Comparison of ENCODE assay signal across 26 cellular contexts in the genomic region with DNA sequence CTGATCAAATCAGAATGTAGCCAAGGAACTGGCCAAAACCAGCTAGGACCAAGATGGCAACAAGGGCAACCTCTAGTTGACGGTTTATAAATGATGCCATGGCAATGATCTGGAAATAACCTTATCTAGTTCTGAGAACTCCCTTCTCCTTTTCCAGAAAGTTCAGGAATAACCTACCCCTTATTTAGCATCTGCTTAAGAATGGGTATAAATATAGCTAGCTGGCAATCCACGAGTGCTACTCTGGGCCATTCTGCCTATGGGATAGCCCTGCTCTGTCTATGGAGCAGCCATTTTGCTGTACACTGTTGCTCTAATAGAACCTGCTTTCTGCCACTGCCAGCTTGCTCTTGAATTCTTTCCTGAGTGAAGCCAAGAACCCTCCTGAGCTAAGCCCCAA.
"Had no signal": no experiment of that assay in that cellular context is flagged by ENCODE, and none has a peak within 500 bp of the region (broad histone marks: within the 10 kb centered on the region; RNA-seq: fewer than 3 reads in every experiment).

No MANE protein-coding gene starts in this region.

- H3K4me3 Mint-ChIP-seq: activated CD4-positive, alpha-beta memory T cell treated with anti-CD3 and anti-CD28 coated beads for 36 hours; activated CD4-positive, alpha-beta T cell treated with anti-CD3 and anti-CD28 coated beads, Interleukin-2, amount 10 ng/mL, durations not matched to agents 7 days and 5 days; activated naive CD8-positive, alpha-beta T cell treated with anti-CD3 and anti-CD28 coated beads, Interleukin-2, amount 50 U/mL, for 24 hours; activated T-cell treated with anti-CD3 and anti-CD28 coated beads, Interleukin-2, amount 50 U/mL, for 4 hours; brain had no signal

- DNase-seq: activated CD4-positive, alpha-beta memory T cell treated with anti-CD3 and anti-CD28 coated beads for 36 hours; activated CD4-positive, alpha-beta T cell treated with anti-CD3 and anti-CD28 coated beads, Interleukin-2, amount 10 ng/mL, durations not matched to agents 7 days and 5 days; activated CD4-positive, CD25-positive, alpha-beta regulatory T cell; activated CD8-positive, alpha-beta memory T cell treated with anti-CD3 and anti-CD28 coated beads for 24 hours; activated effector memory CD4-positive, alpha-beta T cell treated with anti-CD3 and anti-CD28 coated beads, Interleukin-2, amount 50 U/mL, for 16 hours; activated naive CD4-positive, alpha-beta T cell treated with Interleukin-2 at 50 U/mL for 16 hours; activated naive CD8-positive, alpha-beta T cell treated with anti-CD3 and anti-CD28 coated beads, Interleukin-2, amount 50 U/mL, for 24 hours; activated T-cell treated with anti-CD3 and anti-CD28 coated beads, Interleukin-2, amount 50 U/mL, for 4 hours; amniotic stem cell; MG63; MV-4-11; NCI-H1092 treated with DMSO at 0.1 percent for 48 hours; NCI-H1417 treated with DMSO at 0.1 percent for 48 hours; NCI-H1694; NCI-H2029; NCI-H2107; NCI-H2171 treated with DMSO at 0.1 percent for 48 hours; NCI-H226; NCI-H510A; NCI-H69; NK-92 treated with Interleukin-12 subunit alpha and Interleukin-12 subunit beta, amount 100 ng/mL, for 24 hours; SK-N-SH; T-helper 1 cell had no signal

- H3K27me3 Mint-ChIP-seq: brain had no signal

- H3K4me1 Mint-ChIP-seq: activated CD4-positive, alpha-beta T cell treated with anti-CD3 and anti-CD28 coated beads, Interleukin-2, amount 10 ng/mL, durations not matched to agents 7 days and 5 days; activated naive CD8-positive, alpha-beta T cell treated with anti-CD3 and anti-CD28 coated beads, Interleukin-2, amount 50 U/mL, for 24 hours had no signal

- H3K9me3 ChIP-seq: MG63, SK-N-SH had no signal

- H3K27me3 ChIP-seq: MG63 had no signal

- H3K4me3 ChIP-seq: MG63 had no signal

- H3K27ac Mint-ChIP-seq: activated CD4-positive, alpha-beta memory T cell treated with anti-CD3 and anti-CD28 coated beads for 36 hours; activated CD4-positive, alpha-beta T cell treated with anti-CD3 and anti-CD28 coated beads, Interleukin-2, amount 10 ng/mL, durations not matched to agents 7 days and 5 days; activated naive CD4-positive, alpha-beta T cell treated with anti-CD3 and anti-CD28 coated beads, Interleukin-2, amount 50 U/mL, for 72 hours; activated naive CD8-positive, alpha-beta T cell treated with anti-CD3 and anti-CD28 coated beads, Interleukin-2, amount 50 U/mL, for 24 hours had no signal

- H3K9me3 Mint-ChIP-seq: activated CD4-positive, alpha-beta memory T cell treated with anti-CD3 and anti-CD28 coated beads for 36 hours; activated CD4-positive, alpha-beta T cell treated with anti-CD3 and anti-CD28 coated beads, Interleukin-2, amount 10 ng/mL, durations not matched to agents 7 days and 5 days; activated naive CD4-positive, alpha-beta T cell treated with anti-CD3 and anti-CD28 coated beads, Interleukin-2, amount 50 U/mL, for 72 hours; activated naive CD8-positive, alpha-beta T cell treated with anti-CD3 and anti-CD28 coated beads, Interleukin-2, amount 50 U/mL, for 24 hours; activated T-cell treated with anti-CD3 and anti-CD28 coated beads, Interleukin-2, amount 50 U/mL, for 4 hours had no signal

- H3K27ac ChIP-seq: VCaP had no signal

- ATAC-seq: activated naive CD4-positive, alpha-beta T cell treated with anti-CD3 and anti-CD28 coated beads, Interleukin-2, amount 50 U/mL, for 72 hours; activated naive CD8-positive, alpha-beta T cell treated with anti-CD3 and anti-CD28 coated beads, Interleukin-2, amount 50 U/mL, for 24 hours; activated T-cell treated with anti-CD3 and anti-CD28 coated beads, Interleukin-2, amount 50 U/mL, for 4 hours had no signal

- H3K36me3 ChIP-seq: MG63 had no signal

- H3K36me3 Mint-ChIP-seq: activated CD4-positive, alpha-beta memory T cell treated with anti-CD3 and anti-CD28 coated beads for 36 hours; activated naive CD4-positive, alpha-beta T cell treated with anti-CD3 and anti-CD28 coated beads, Interleukin-2, amount 50 U/mL, for 72 hours had no signal
